In the genomic region with DNA sequence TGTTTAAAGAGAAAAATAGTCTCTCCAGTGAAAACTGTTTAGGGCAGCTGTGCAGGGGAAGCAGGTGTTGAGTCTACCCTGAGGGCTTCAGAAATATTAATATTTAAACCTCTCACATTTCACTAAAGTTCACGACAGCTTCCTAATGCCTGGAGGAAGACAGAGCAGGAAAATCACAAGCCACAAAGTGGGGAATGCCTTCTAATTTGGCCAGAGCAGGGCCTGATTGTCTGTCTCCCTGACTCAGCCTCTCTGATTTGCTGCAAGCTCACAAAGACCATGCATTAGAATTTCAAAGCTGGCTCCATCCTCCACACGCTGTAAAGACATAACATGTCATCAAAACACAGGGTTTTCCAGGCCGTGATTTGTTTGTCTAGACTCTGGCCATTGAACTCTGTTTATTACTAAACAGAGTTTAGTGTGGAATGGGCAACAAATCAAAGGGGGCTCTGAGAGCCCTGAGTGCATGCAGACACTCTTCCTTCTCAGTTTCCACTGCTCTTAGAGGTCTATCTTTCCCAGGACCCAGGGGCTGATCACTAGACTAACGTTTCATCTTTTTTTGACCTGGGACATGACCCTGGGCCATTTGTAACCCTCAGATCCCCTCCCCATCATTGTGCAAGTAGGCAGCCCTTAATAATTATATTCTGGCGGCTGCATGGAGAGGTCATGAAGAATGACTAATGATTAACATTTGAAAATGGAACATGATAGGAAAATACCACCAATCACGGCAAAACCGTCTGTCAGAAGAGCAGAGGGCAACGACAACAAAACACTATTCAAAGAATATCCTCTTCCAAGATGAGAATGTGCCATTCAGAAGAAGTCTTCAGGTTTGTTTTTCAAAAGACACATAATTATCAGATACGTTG, we compare ENCODE assay signal across 1 cellular context.
TF ChIP-seq lines count a peak whose summit lies in the region.

No MANE protein-coding gene starts in this region.

TF ChIP-seq in HepG2, 621 proteins besides CTCF, POLR2A, EP300 and RAD21 (continued from another document and continues in another):
- TF ChIP-seq, protein P1, sequence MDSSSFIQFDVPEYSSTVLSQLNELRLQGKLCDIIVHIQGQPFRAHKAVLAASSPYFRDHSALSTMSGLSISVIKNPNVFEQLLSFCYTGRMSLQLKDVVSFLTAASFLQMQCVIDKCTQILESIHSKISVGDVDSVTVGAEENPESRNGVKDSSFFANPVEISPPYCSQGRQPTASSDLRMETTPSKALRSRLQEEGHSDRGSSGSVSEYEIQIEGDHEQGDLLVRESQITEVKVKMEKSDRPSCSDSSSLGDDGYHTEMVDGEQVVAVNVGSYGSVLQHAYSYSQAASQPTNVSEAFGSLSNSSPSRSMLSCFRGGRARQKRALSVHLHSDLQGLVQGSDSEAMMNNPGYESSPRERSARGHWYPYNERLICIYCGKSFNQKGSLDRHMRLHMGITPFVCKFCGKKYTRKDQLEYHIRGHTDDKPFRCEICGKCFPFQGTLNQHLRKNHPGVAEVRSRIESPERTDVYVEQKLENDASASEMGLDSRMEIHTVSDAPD (CRISPR knock-in tag; IDR thresholded peaks at IDR 0.05), result no peak
- TF ChIP-seq, protein P2, sequence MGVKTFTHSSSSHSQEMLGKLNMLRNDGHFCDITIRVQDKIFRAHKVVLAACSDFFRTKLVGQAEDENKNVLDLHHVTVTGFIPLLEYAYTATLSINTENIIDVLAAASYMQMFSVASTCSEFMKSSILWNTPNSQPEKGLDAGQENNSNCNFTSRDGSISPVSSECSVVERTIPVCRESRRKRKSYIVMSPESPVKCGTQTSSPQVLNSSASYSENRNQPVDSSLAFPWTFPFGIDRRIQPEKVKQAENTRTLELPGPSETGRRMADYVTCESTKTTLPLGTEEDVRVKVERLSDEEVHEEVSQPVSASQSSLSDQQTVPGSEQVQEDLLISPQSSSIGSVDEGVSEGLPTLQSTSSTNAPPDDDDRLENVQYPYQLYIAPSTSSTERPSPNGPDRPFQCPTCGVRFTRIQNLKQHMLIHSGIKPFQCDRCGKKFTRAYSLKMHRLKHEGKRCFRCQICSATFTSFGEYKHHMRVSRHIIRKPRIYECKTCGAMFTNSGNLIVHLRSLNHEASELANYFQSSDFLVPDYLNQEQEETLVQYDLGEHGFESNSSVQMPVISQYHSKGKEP (CRISPR knock-in tag; IDR thresholded peaks at IDR 0.05), result no peak
- TF ChIP-seq PITX1 (CRISPR knock-in tag; IDR thresholded peaks at IDR 0.05) (peak; percentile 82), KLF15 (CRISPR knock-in tag; IDR thresholded peaks at IDR 0.05; ENCODE audit: borderline replicate concordance) (no peak), ZNF251 (CRISPR knock-in tag; IDR thresholded peaks at IDR 0.05) (no peak), ZNF75D (CRISPR knock-in tag; IDR thresholded peaks at IDR 0.05; ENCODE audit: borderline replicate concordance) (no peak), CENPX (CRISPR knock-in tag; IDR thresholded peaks at IDR 0.05) (no peak), ATF1 (CRISPR knock-in tag; IDR thresholded peaks at IDR 0.05) (peak; percentile 38; the same call in 1 of the 2 replicates), PPARG (CRISPR knock-in tag; conservative IDR thresholded peaks at IDR 0.05) (peak; percentile 58; the same call in 1 of the 2 replicates), ZNF256 (CRISPR knock-in tag; conservative IDR thresholded peaks at IDR 0.05) (no peak), CBX5 (CRISPR knock-in tag; IDR thresholded peaks at IDR 0.05; ENCODE audit: borderline replicate concordance) (no peak), BCL6 (CRISPR knock-in tag; IDR thresholded peaks at IDR 0.05) (peak; percentile 96), TBX2 (CRISPR knock-in tag; IDR thresholded peaks at IDR 0.05; ENCODE audit: borderline replicate concordance) (peak; percentile 90), GATAD2A (CRISPR knock-in tag; IDR thresholded peaks at IDR 0.05) (peak; percentile 85), ZBTB42 (CRISPR knock-in tag; IDR thresholded peaks at IDR 0.05) (no peak), RBM22 (optimal IDR thresholded peaks at IDR 0.05; ENCODE audit: low read length) (no peak), RAD51 (IDR thresholded peaks at IDR 0.05; ENCODE audit: borderline replicate concordance) (no peak), SMAD1 (CRISPR knock-in tag; IDR thresholded peaks at IDR 0.05; ENCODE audit: borderline replicate concordance, low read depth) (no peak), RBM39 (IDR thresholded peaks at IDR 0.05; ENCODE audit: low read depth, low read length, poor library complexity, severe bottlenecking) (no peak), PCBP2 (optimal IDR thresholded peaks at IDR 0.05; ENCODE audit: low read depth, low read length, poor library complexity, severe bottlenecking) (no peak), JARID2 (CRISPR knock-in tag; IDR thresholded peaks at IDR 0.05; ENCODE audit: insufficient replicate concordance) (no peak), MIXL1 (CRISPR knock-in tag; IDR thresholded peaks at IDR 0.05) (peak; percentile 79; the same call in 1 of the 2 replicates), KDM5A (IDR thresholded peaks at IDR 0.05; ENCODE audit: borderline replicate concordance, low read length) (no peak; the same call in 1 of the 2 replicates), ZSCAN21 (CRISPR knock-in tag; IDR thresholded peaks at IDR 0.05; ENCODE audit: borderline replicate concordance) (no peak), ZNF431 (CRISPR knock-in tag; IDR thresholded peaks at IDR 0.05; ENCODE audit: borderline replicate concordance, low read depth) (no peak), FOXO1 (CRISPR knock-in tag; IDR thresholded peaks at IDR 0.05) (peak; percentile 72), ARHGAP35 (CRISPR knock-in tag; IDR thresholded peaks at IDR 0.05; ENCODE audit: borderline replicate concordance) (no peak), ZNF761 (CRISPR knock-in tag; conservative IDR thresholded peaks at IDR 0.05) (no peak), TEAD2 (CRISPR knock-in tag; IDR thresholded peaks at IDR 0.05) (no peak), ZNF674 (CRISPR knock-in tag; IDR thresholded peaks at IDR 0.05; ENCODE audit: low read depth) (no peak), ZNF703 (CRISPR knock-in tag; IDR thresholded peaks at IDR 0.05; ENCODE audit: borderline replicate concordance) (peak; percentile 19; the same call in 1 of the 2 replicates)
- TF ChIP-seq, protein P3, sequence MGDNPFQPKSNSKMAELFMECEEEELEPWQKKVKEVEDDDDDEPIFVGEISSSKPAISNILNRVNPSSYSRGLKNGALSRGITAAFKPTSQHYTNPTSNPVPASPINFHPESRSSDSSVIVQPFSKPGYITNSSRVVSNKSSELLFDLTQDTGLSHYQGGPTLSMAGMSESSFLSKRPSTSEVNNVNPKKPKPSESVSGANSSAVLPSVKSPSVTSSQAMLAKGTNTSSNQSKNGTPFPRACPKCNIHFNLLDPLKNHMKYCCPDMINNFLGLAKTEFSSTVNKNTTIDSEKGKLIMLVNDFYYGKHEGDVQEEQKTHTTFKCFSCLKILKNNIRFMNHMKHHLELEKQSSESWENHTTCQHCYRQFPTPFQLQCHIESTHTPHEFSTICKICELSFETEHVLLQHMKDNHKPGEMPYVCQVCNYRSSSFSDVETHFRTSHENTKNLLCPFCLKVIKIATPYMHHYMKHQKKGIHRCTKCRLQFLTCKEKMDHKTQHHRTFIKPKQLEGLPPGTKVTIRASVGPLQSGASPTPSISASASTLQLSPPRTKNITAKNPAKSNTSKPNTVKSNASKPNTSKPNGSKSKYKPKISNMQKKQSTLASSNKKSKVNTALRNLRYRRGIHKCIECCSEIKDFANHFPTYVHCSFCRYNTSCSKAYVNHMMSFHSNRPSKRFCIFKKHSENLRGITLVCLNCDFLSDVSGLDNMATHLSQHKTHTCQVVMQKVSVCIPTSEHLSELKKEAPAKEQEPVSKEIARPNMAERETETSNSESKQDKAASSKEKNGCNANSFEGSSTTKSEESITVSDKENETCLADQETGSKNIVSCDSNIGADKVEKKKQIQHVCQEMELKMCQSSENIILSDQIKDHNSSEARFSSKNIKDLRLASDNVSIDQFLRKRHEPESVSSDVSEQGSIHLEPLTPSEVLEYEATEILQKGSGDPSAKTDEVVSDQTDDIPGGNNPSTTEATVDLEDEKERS (CRISPR knock-in tag; IDR thresholded peaks at IDR 0.05), result 0 out of 2 replicates have a peak, but pooled peaks have one; percentile 34
- TF ChIP-seq, protein P4, sequence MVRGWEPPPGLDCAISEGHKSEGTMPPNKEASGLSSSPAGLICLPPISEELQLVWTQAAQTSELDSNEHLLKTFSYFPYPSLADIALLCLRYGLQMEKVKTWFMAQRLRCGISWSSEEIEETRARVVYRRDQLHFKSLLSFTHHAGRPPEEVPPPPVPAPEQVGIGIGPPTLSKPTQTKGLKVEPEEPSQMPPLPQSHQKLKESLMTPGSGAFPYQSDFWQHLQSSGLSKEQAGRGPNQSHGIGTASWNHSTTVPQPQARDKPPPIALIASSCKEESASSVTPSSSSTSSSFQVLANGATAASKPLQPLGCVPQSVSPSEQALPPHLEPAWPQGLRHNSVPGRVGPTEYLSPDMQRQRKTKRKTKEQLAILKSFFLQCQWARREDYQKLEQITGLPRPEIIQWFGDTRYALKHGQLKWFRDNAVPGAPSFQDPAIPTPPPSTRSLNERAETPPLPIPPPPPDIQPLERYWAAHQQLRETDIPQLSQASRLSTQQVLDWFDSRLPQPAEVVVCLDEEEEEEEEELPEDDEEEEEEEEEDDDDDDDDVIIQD (CRISPR knock-in tag; IDR thresholded peaks at IDR 0.05; ENCODE audit: low read depth), result peak; percentile 91; the same call in 1 of the 2 replicates
- TF ChIP-seq, protein P5, sequence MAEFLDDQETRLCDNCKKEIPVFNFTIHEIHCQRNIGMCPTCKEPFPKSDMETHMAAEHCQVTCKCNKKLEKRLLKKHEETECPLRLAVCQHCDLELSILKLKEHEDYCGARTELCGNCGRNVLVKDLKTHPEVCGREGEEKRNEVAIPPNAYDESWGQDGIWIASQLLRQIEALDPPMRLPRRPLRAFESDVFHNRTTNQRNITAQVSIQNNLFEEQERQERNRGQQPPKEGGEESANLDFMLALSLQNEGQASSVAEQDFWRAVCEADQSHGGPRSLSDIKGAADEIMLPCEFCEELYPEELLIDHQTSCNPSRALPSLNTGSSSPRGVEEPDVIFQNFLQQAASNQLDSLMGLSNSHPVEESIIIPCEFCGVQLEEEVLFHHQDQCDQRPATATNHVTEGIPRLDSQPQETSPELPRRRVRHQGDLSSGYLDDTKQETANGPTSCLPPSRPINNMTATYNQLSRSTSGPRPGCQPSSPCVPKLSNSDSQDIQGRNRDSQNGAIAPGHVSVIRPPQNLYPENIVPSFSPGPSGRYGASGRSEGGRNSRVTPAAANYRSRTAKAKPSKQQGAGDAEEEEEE (CRISPR knock-in tag; IDR thresholded peaks at IDR 0.05; ENCODE audit: borderline replicate concordance), result no peak
- TF ChIP-seq, protein P6, sequence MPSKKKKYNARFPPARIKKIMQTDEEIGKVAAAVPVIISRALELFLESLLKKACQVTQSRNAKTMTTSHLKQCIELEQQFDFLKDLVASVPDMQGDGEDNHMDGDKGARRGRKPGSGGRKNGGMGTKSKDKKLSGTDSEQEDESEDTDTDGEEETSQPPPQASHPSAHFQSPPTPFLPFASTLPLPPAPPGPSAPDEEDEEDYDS (CRISPR knock-in tag; IDR thresholded peaks at IDR 0.05), result peak; percentile 87
- TF ChIP-seq, protein P7, sequence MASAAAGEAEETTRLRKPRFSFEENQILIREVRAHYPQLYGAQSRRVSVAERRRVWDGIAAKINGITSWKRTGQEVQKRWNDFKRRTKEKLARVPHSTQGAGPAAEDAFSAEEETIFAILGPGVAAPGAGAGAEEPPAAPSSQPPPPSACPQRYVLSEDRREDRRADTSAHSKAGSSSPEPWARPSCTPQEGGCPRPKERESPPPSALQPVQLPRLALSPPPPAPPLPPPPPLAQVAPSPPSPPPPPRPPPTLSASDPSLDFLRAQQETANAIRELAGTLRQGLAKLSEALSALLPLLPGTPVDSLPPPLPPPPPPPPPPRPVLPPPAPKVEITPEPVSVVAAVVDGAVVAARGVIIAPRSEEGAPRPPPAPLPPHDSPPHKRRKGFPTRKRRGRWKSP (CRISPR knock-in tag; IDR thresholded peaks at IDR 0.05), result peak; percentile 60; the same call in 1 of the 2 replicates
- TF ChIP-seq, protein P8, sequence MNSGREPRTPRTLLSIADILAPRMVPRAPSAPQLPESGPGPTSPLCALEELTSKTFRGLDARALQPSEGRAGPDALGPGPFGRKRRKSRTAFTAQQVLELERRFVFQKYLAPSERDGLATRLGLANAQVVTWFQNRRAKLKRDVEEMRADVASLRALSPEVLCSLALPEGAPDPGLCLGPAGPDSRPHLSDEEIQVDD (CRISPR knock-in tag; IDR thresholded peaks at IDR 0.05; ENCODE audit: borderline replicate concordance), result no peak
- TF ChIP-seq, protein P9, sequence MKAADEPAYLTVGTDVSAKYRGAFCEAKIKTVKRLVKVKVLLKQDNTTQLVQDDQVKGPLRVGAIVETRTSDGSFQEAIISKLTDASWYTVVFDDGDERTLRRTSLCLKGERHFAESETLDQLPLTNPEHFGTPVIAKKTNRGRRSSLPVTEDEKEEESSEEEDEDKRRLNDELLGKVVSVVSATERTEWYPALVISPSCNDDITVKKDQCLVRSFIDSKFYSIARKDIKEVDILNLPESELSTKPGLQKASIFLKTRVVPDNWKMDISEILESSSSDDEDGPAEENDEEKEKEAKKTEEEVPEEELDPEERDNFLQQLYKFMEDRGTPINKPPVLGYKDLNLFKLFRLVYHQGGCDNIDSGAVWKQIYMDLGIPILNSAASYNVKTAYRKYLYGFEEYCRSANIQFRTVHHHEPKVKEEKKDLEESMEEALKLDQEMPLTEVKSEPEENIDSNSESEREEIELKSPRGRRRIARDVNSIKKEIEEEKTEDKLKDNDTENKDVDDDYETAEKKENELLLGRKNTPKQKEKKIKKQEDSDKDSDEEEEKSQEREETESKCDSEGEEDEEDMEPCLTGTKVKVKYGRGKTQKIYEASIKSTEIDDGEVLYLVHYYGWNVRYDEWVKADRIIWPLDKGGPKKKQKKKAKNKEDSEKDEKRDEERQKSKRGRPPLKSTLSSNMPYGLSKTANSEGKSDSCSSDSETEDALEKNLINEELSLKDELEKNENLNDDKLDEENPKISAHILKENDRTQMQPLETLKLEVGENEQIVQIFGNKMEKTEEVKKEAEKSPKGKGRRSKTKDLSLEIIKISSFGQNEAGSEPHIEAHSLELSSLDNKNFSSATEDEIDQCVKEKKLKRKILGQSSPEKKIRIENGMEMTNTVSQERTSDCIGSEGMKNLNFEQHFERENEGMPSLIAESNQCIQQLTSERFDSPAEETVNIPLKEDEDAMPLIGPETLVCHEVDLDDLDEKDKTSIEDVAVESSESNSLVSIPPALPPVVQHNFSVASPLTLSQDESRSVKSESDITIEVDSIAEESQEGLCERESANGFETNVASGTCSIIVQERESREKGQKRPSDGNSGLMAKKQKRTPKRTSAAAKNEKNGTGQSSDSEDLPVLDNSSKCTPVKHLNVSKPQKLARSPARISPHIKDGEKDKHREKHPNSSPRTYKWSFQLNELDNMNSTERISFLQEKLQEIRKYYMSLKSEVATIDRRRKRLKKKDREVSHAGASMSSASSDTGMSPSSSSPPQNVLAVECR (CRISPR knock-in tag; IDR thresholded peaks at IDR 0.05; ENCODE audit: borderline replicate concordance), result peak; percentile 59; the same call in 1 of the 2 replicates
- TF ChIP-seq, protein P10, sequence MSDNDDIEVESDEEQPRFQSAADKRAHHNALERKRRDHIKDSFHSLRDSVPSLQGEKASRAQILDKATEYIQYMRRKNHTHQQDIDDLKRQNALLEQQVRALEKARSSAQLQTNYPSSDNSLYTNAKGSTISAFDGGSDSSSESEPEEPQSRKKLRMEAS (IDR thresholded peaks at IDR 0.05), result peak; percentile 54; the same call in 1 of the 2 replicates
- TF ChIP-seq, protein P11, sequence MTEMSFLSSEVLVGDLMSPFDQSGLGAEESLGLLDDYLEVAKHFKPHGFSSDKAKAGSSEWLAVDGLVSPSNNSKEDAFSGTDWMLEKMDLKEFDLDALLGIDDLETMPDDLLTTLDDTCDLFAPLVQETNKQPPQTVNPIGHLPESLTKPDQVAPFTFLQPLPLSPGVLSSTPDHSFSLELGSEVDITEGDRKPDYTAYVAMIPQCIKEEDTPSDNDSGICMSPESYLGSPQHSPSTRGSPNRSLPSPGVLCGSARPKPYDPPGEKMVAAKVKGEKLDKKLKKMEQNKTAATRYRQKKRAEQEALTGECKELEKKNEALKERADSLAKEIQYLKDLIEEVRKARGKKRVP (CRISPR knock-in tag; IDR thresholded peaks at IDR 0.05), result peak in 1 of 2 experiments; percentile 72; a peak in 2 of 4 replicates
